In the genomic region with DNA sequence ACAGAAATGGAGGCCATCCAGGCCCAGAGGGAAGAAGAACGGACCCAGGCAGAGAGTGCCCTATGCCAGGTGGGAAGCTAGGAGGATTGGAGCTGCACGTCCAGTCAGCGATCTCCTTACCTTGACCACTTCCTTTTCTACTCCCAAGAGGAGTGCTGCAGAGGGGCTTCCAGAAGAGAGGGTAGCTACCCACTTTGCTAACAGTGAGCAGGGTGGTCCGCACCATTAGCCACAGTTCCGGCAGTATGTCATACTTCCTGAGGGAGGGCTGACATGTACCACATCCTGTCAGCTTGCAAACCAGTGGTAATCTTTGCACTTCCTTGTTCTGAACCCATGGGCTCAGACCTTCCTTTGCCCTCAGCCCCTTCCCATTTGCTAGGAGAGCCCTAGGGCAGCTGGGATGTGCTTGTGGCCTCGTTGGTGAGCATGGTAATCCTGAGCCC, we compare ENCODE assay signal across 8 cellular contexts.
A peak's percentile ranks its signal among the peaks of the same experiment; 100 is the strongest.
DNase-seq lines count a peak whose midpoint lies in the region; ATAC-seq and TF ChIP-seq lines count a peak whose summit lies in the region.

No MANE protein-coding gene starts in this region.

- TF ChIP-seq POLR2A in GM19099 (IDR thresholded peaks at IDR 0.05; ENCODE audit: extremely low read depth, insufficient read length, low read depth), result peak; percentile 77

- peak; percentile 38 for DNase-seq in activated CD4-positive, CD25-positive, alpha-beta regulatory T cell treated with anti-CD3 and anti-CD28 coated beads, Interleukin-2, amount 50 U/mL, for 16 hours (ENCODE audit: low read depth, low spot score)
- peak; percentile 27 for DNase-seq in effector CD8-positive, alpha-beta T cell (lab: John Stamatoyannopoulos, UW)
- peak; percentile 43 for DNase-seq in stimulated activated CD4-positive, alpha-beta T cell treated with anti-CD3 and anti-CD28 coated beads, Interleukin-4, amount 100 ng/mL, for 1 hour
- DNase-seq in SHP77 treated with DMSO at 0.1 percent for 48 hours (lab: John Stamatoyannopoulos, UW), result no peak
- no peak for DNase-seq in NCI-H1092 treated with DMSO at 0.1 percent for 48 hours (lab: John Stamatoyannopoulos, UW)
- DNase-seq in SW480 (ENCODE audit: low spot score), result no peak

- peak; percentile 91 for ATAC-seq in HG03139 (IDR thresholded peaks at IDR 0.05; ENCODE audit: unreplicated experiment)

Comparison
In these comparisons a context has a peak if more than half of its experiments do, and no peak if none do; other contexts are left out.
1. DNase-seq: peak in activated CD4-positive, CD25-positive, alpha-beta regulatory T cell treated with anti-CD3 and anti-CD28 coated beads, Interleukin-2, amount 50 U/mL, for 16 hours (single experiment), effector CD8-positive, alpha-beta T cell (single experiment) and stimulated activated CD4-positive, alpha-beta T cell treated with anti-CD3 and anti-CD28 coated beads, Interleukin-4, amount 100 ng/mL, for 1 hour (single experiment); none in SHP77 treated with DMSO at 0.1 percent for 48 hours (single experiment), NCI-H1092 treated with DMSO at 0.1 percent for 48 hours (single experiment) and SW480 (single experiment).